In genomic region chr3:78741066-78741645, GRCh38 we compare ENCODE assay signal across 11 cellular contexts.
A peak's percentile ranks its signal among the peaks of the same experiment; 100 is the strongest.
DNase-seq lines count a peak whose midpoint lies in the region; FAIRE-seq and TF ChIP-seq lines count a peak whose summit lies in the region.
"Had no signal": no experiment of that assay in that cellular context is flagged by ENCODE, and none has a peak within 500 bp of the region (broad histone marks: within the 10 kb centered on the region; RNA-seq: fewer than 3 reads in every experiment).

No MANE protein-coding gene starts in this region.

- H3K9me3 ChIP-seq in SJCRH30 (replicated peaks): no peaks in the 10 kb centered on the region

- no peaks in the 10 kb centered on the region for H3K27me3 ChIP-seq in SJCRH30

- FAIRE-seq in RCC 7860 (lab: Jason Lieb, UNC) (peak; percentile 31), frontal cortex (lab: Jason Lieb, UNC) (peak; percentile 80)

- no peak for DNase-seq in GM12865 (ENCODE audit: low read depth)
- no peak for DNase-seq in RCC 7860 (ENCODE audit: low spot score)
- no peak for DNase-seq in frontal cortex (ENCODE audit: low spot score in 2 of 2)
- DNase-seq in SJCRH30: no peak
- no peak for DNase-seq in NCI-H1048 (lab: John Stamatoyannopoulos, UW)
- no peak for DNase-seq in activated T-cell treated with anti-CD3 and anti-CD28 coated beads for 4 hours
- no peak for DNase-seq in GM19240 (ENCODE audit: insufficient read length, low spot score)
- DNase-seq: activated naive CD4-positive, alpha-beta T cell treated with anti-CD3 and anti-CD28 coated beads, Interleukin-2, amount 50 U/mL, for 16 hours; mesenchymal stem cell; stimulated activated CD4-positive, alpha-beta T cell treated with anti-CD3 and anti-CD28 coated beads, Interleukin-12 subunit alpha, Interleukin-12 subunit beta, amount 100 ng/mL, for 4 hours had no signal

- no peak overlapping the region for H3K27ac ChIP-seq in 22Rv1
- no peak overlapping the region for H3K27ac ChIP-seq in SJCRH30

- no peaks in the 10 kb centered on the region; the same call in 1 of the 2 replicates for H3K36me3 ChIP-seq in SJCRH30

- H3K4me1 ChIP-seq in SJCRH30: peaks cover 11% of the 10 kb centered on the region

- TF ChIP-seq CTCF in 22Rv1 (IDR thresholded peaks at IDR 0.05) (peak; percentile 58), GM12865 (IDR thresholded peaks at IDR 0.05; ENCODE audit: insufficient read depth, low read depth, low read length, missing control alignments) (peak; percentile 32)

- H3K4me3 ChIP-seq in GM12865 (ENCODE audit: low read depth, low read length) (no peak overlapping the region), SJCRH30 (no peak overlapping the region)
